ENCODE assay signal across 8 cellular contexts in genomic region chr6:120056085-120056484, GRCh38.
DNase-seq lines count a peak whose midpoint lies in the region; ATAC-seq and TF ChIP-seq lines count a peak whose summit lies in the region.

No MANE protein-coding gene starts in this region.

- CTCF ChIA-PET in HEK293T (lab: Yijun Ruan, JAX) (interaction anchor here (0.5 to 0.6 kb wide), 2 partner anchors 41 to 79 kb away, joined by 3 read pairs; no protein-coding TSS in a partner anchor), OCI-LY7 (lab: Charles Lee; ENCODE audit: unreplicated experiment) (no interaction called here)

- peaks cover 42% of the 10 kb centered on the region for H3K9me3 Mint-ChIP-seq in mesothelial cell of epicardium

- no peak overlapping the region for H3K4me3 ChIP-seq in OCI-LY7 (ENCODE audit: low read depth, low read length, poor library complexity, severe bottlenecking)

- POLR2A ChIA-PET in HEK293T (lab: Yijun Ruan, JAX), result no interaction called here
- POLR2A ChIA-PET in OCI-LY7 (lab: Charles Lee), result interaction anchor here (0.5 kb wide), 1 partner anchor 1009 kb away, joined by 3 read pairs; no protein-coding TSS in a partner anchor

- no TSS peak for BruUV-seq in OCI-LY7 (replicated peaks; lab: Mats Ljungman, UMichigan)

- ATAC-seq in HG02610 (IDR thresholded peaks at IDR 0.05; ENCODE audit: unreplicated experiment), result no peak

- H2AFZ ChIP-seq in OCI-LY7 (ENCODE audit: low read length), result no peak overlapping the region; the same call in 1 of the 2 replicates

- intact Hi-C loops in OCI-LY7 (cut with micrococcal nuclease; ENCODE audit: unreplicated experiment), result loop anchor here (5.0 kb wide), 2 partner anchors 314 to 719 kb away; no protein-coding TSS in a partner anchor

- TF ChIP-seq CTCF in OCI-LY7 (conservative IDR thresholded peaks at IDR 0.05; ENCODE audit: low read length) (peak; percentile 79), mesothelial cell of epicardium (IDR thresholded peaks at IDR 0.05; ENCODE audit: unreplicated experiment) (peak; percentile 20)

- no peaks in the 10 kb centered on the region for H3K36me3 ChIP-seq in OCI-LY7 (ENCODE audit: insufficient read depth, low read length)

- H3K4me2 ChIP-seq in OCI-LY7 (ENCODE audit: low read length), result no peak overlapping the region

- H3K36me3 Mint-ChIP-seq in mesothelial cell of epicardium, result peaks cover 7% of the 10 kb centered on the region

- H3K27ac Mint-ChIP-seq in mesothelial cell of epicardium, result no peak overlapping the region

- no peaks in the 10 kb centered on the region for H3K4me1 Mint-ChIP-seq in mesothelial cell of epicardium

- no peak overlapping the region for H3K27ac ChIP-seq in OCI-LY7 (ENCODE audit: low read depth, low read length, poor library complexity, severe bottlenecking)

- no peaks in the 10 kb centered on the region for H4K20me1 ChIP-seq in OCI-LY7 (ENCODE audit: insufficient read depth, low read length)

- peaks cover 4% of the 10 kb centered on the region; the same call in 1 of the 2 replicates for H3K9me3 ChIP-seq in OCI-LY7 (ENCODE audit: low read length)

- H3K9me2 ChIP-seq in OCI-LY7 (ENCODE audit: insufficient read depth, low read length), result no peaks in the 10 kb centered on the region

- DNase-seq in NOMO-1 treated with dmso at 0.1 percent for 144 hours (lab: John Stamatoyannopoulos, UW; ENCODE audit: unreplicated experiment) (peak; percentile 1), NOMO-1 treated with DMSO at 0.1 percent for 48 hours (lab: John Stamatoyannopoulos, UW; ENCODE audit: unreplicated experiment) (no peak), HEK293T (ENCODE audit: extremely low spot score) (peak; percentile 15), OCI-LY7 (ENCODE audit: low spot score) (peak; percentile 36), mesothelial cell of epicardium (ENCODE audit: low spot score in 2 of 2, unreplicated experiment in 2 of 2) (no peak), HCEC 1CT (no peak)
- no peak for DNase-seq in effector CD4-positive, alpha-beta T cell

- no peak overlapping the region for H3K4me3 Mint-ChIP-seq in mesothelial cell of epicardium

- no peaks in the 10 kb centered on the region for H3K27me3 Mint-ChIP-seq in mesothelial cell of epicardium (ENCODE audit: low read depth)

- no peaks in the 10 kb centered on the region for H3K79me2 ChIP-seq in OCI-LY7 (ENCODE audit: insufficient read depth, low read depth, low read length)

- H3K4me1 ChIP-seq in OCI-LY7 (ENCODE audit: insufficient read depth, low read length, poor library complexity, severe bottlenecking), result no peaks in the 10 kb centered on the region

TF ChIP-seq in HEK293T, 16 proteins besides CTCF, POLR2A, EP300 and RAD21:
- TF ChIP-seq ARNT (IDR thresholded peaks at IDR 0.05), result no peak
- no peak for TF ChIP-seq SP1 (IDR thresholded peaks at IDR 0.05)
- TF ChIP-seq, protein P1, sequence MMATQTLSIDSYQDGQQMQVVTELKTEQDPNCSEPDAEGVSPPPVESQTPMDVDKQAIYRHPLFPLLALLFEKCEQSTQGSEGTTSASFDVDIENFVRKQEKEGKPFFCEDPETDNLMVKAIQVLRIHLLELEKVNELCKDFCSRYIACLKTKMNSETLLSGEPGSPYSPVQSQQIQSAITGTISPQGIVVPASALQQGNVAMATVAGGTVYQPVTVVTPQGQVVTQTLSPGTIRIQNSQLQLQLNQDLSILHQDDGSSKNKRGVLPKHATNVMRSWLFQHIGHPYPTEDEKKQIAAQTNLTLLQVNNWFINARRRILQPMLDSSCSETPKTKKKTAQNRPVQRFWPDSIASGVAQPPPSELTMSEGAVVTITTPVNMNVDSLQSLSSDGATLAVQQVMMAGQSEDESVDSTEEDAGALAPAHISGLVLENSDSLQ (IDR thresholded peaks at IDR 0.05), result no peak
- TF ChIP-seq HDGF (IDR thresholded peaks at IDR 0.05; ENCODE audit: borderline replicate concordance), result no peak
- TF ChIP-seq ZNF384 (IDR thresholded peaks at IDR 0.05), result no peak

Comparison
In these comparisons a context has a peak if more than half of its experiments do, and no peak if none do; other contexts are left out.
1. DNase-seq: peak in NOMO-1 treated with dmso at 0.1 percent for 144 hours (single experiment), HEK293T (single experiment) and OCI-LY7 (single experiment); none in NOMO-1 treated with DMSO at 0.1 percent for 48 hours (single experiment), mesothelial cell of epicardium (0 of 2), effector CD4-positive, alpha-beta T cell (single experiment) and HCEC 1CT (single experiment).